ENCODE assay signal across 8 cellular contexts in genomic region chr19:23395041-23395721, GRCh38. TPM values are rescaled to one million over a fixed set of nuclear protein-coding genes. Genes with fewer than 3 reads are reported as not detected.
A peak's percentile ranks its signal among the peaks of the same experiment; 100 is the strongest.
DNase-seq lines count a peak whose midpoint lies in the region; ATAC-seq, FAIRE-seq and TF ChIP-seq lines count a peak whose summit lies in the region.

ZNF91 (minus strand) TSS chr19:23395471; CDS start chr19:23395354, 117 bp downstream.

- H3K27ac Mint-ChIP-seq in H9: peak within 1 kb of the TSS; percentile 99 to 100 (median 99)
- peak within 1 kb of the TSS; percentile 95 for H3K27ac Mint-ChIP-seq in activated naive CD8-positive, alpha-beta T cell treated with anti-CD3 and anti-CD28 coated beads, Interleukin-2, amount 50 U/mL, for 24 hours

- DNase-seq in H9 (peak; percentile 97), MM.1S (peak; percentile 82), SW 1271 (lab: John Stamatoyannopoulos, UW) (peak; percentile 94 to 97), cardiac muscle cell (ENCODE audit: low read depth in 1 of 2, low spot score in 1 of 2) (peak; percentile 97), tibial nerve (ENCODE audit: low spot score in 2 of 2) (peak; percentile 95 to 98)
- DNase-seq in activated naive CD8-positive, alpha-beta T cell treated with anti-CD3 and anti-CD28 coated beads, Interleukin-2, amount 50 U/mL, for 24 hours: peak; percentile 86

- H3K27ac ChIP-seq in H9 (ENCODE audit: insufficient read length, low read depth, low read length) (peak within 1 kb of the TSS; percentile 95), MM.1S (ENCODE audit: low read length) (peak within 1 kb of the TSS; percentile 29; the same call in 1 of the 2 replicates), cardiac muscle cell (peak within 1 kb of the TSS; percentile 99), parathyroid adenoma (peak within 1 kb of the TSS; percentile 94), tibial nerve (peak within 1 kb of the TSS; percentile 79 to 93 (median 90))

- H2AFZ ChIP-seq in H9 (ENCODE audit: low read length) (no peak within 1 kb of the TSS), MM.1S (ENCODE audit: low read length) (peak within 1 kb of the TSS; percentile 57), parathyroid adenoma (peak within 1 kb of the TSS; percentile 82)

- H3K9me3 ChIP-seq in H9 (ENCODE audit: control insufficient read depth, low read depth, low read length) (no peaks in the 10 kb centered on the region), MM.1S (replicated peaks; ENCODE audit: insufficient read depth, low read length) (no peaks in the 10 kb centered on the region), cardiac muscle cell (ENCODE audit: low read depth) (no peaks in the 10 kb centered on the region), parathyroid adenoma (ENCODE audit: control insufficient read depth, low read length) (no peaks in the 10 kb centered on the region), tibial nerve (no peaks in the 10 kb centered on the region)

- peak; percentile 99 for ATAC-seq in activated naive CD8-positive, alpha-beta T cell treated with anti-CD3 and anti-CD28 coated beads, Interleukin-2, amount 50 U/mL, for 24 hours

- peak within 1 kb of the TSS; percentile 97 for H2BK5ac ChIP-seq in H9 (ENCODE audit: insufficient read length, low read length)

- H2BK20ac ChIP-seq in H9 (ENCODE audit: low read depth, low read length, poor library complexity, severe bottlenecking): no peak within 1 kb of the TSS

- H3K27me3 ChIP-seq in H9 (ENCODE audit: insufficient read depth, low read length) (no peaks in the 10 kb centered on the region), MM.1S (replicated peaks; ENCODE audit: insufficient read depth, low read length) (no peaks in the 10 kb centered on the region), cardiac muscle cell (no peaks in the 10 kb centered on the region), parathyroid adenoma (ENCODE audit: control insufficient read depth, insufficient read depth, low read length) (no peaks in the 10 kb centered on the region), tibial nerve (no peaks in the 10 kb centered on the region)

- peak within 1 kb of the TSS; percentile 89 for H2BK12ac ChIP-seq in H9 (ENCODE audit: insufficient read length, low read depth, low read length)

- peak within 1 kb of the TSS; percentile 97 to 98 for H3K4me3 Mint-ChIP-seq in H9
- H3K4me3 Mint-ChIP-seq in activated naive CD8-positive, alpha-beta T cell treated with anti-CD3 and anti-CD28 coated beads, Interleukin-2, amount 50 U/mL, for 24 hours: peak within 1 kb of the TSS; percentile 95

- peak; percentile 6 to 94 for TF ChIP-seq EP300 in tibial nerve (IDR thresholded peaks at IDR 0.05)

- peak within 1 kb of the TSS; percentile 100 for H3K9ac ChIP-seq in H9 (ENCODE audit: extremely low read depth, insufficient read length, low read length)
- H3K9ac ChIP-seq in MM.1S (ENCODE audit: low read length): peak within 1 kb of the TSS; percentile 58; the same call in 1 of the 2 replicates
- peak within 1 kb of the TSS; percentile 90 for H3K9ac ChIP-seq in parathyroid adenoma

- H3K36me3 ChIP-seq in MM.1S (replicated peaks; ENCODE audit: insufficient read depth, low read length): no peaks in the 10 kb centered on the region
- no peaks in the 10 kb centered on the region for H3K36me3 ChIP-seq in cardiac muscle cell
- no peaks in the 10 kb centered on the region for H3K36me3 ChIP-seq in parathyroid adenoma (ENCODE audit: control insufficient read depth, insufficient read depth, low read length)
- H3K36me3 ChIP-seq in tibial nerve: peaks cover 0 to 8% (median 0%) of the 10 kb centered on the region in 3 donors

- no peak within 1 kb of the TSS for H4K91ac ChIP-seq in H9 (ENCODE audit: insufficient read length, low read depth, low read length)

- no peaks in the 10 kb centered on the region for H3K9me2 ChIP-seq in MM.1S (replicated peaks; ENCODE audit: insufficient read depth, low read length)

- no peaks in the 10 kb centered on the region for H3K27me3 Mint-ChIP-seq in H9 (ENCODE audit: low read depth)
- no peaks in the 10 kb centered on the region for H3K27me3 Mint-ChIP-seq in activated naive CD8-positive, alpha-beta T cell treated with anti-CD3 and anti-CD28 coated beads, Interleukin-2, amount 50 U/mL, for 24 hours

- no peak within 1 kb of the TSS for H3T11ph ChIP-seq in H9 (ENCODE audit: low read length)

- TF ChIP-seq CTCF in H9 (conservative IDR thresholded peaks at IDR 0.05): no peak
- no peak for TF ChIP-seq CTCF in MM.1S (IDR thresholded peaks at IDR 0.05; ENCODE audit: low read length)
- TF ChIP-seq CTCF in cardiac muscle cell (IDR thresholded peaks at IDR 0.05; ENCODE audit: low read depth, low read length): no peak
- no peak for TF ChIP-seq CTCF in parathyroid adenoma (IDR thresholded peaks at IDR 0.05)
- peak in 1 of 5 experiments; percentile 24 for TF ChIP-seq CTCF in tibial nerve (IDR thresholded peaks at IDR 0.05)

- peak within 1 kb of the TSS; percentile 99 for H3K18ac ChIP-seq in H9 (ENCODE audit: insufficient read length, low read depth, low read length)

- peak within 1 kb of the TSS; percentile 65 for H3K4me2 ChIP-seq in H9 (ENCODE audit: insufficient read depth, insufficient read length, low read length)
- H3K4me2 ChIP-seq in MM.1S (ENCODE audit: low read depth, low read length): peak within 1 kb of the TSS; percentile 50; the same call in 1 of the 2 replicates
- H3K4me2 ChIP-seq in parathyroid adenoma (ENCODE audit: low read length): peak within 1 kb of the TSS; percentile 86

- TF ChIP-seq POLR2A in tibial nerve (IDR thresholded peaks at IDR 0.05): peak; percentile 65 to 89

- peak within 1 kb of the TSS; percentile 96 for H4K5ac ChIP-seq in H9 (ENCODE audit: insufficient read length, low read depth, low read length)

- peaks cover 18 to 19% of the 10 kb centered on the region in 2 experiments for H3K4me1 Mint-ChIP-seq in H9
- H3K4me1 Mint-ChIP-seq in activated naive CD8-positive, alpha-beta T cell treated with anti-CD3 and anti-CD28 coated beads, Interleukin-2, amount 50 U/mL, for 24 hours: peaks cover 34% of the 10 kb centered on the region

- no peak within 1 kb of the TSS for H3K23ac ChIP-seq in H9 (ENCODE audit: insufficient read length, low read depth, low read length)

- no peak within 1 kb of the TSS for H2AK5ac ChIP-seq in H9 (ENCODE audit: insufficient read length, low read length)

- peaks cover 26 to 35% (median 32%) of the 10 kb centered on the region in 3 experiments for H3K36me3 Mint-ChIP-seq in H9 (ENCODE audit: insufficient read depth in 1 of 3, low read depth in 3 of 3)
- peaks cover 31% of the 10 kb centered on the region for H3K36me3 Mint-ChIP-seq in activated naive CD8-positive, alpha-beta T cell treated with anti-CD3 and anti-CD28 coated beads, Interleukin-2, amount 50 U/mL, for 24 hours (ENCODE audit: low read depth)

- H3K4me1 ChIP-seq in H9 (ENCODE audit: insufficient read depth, low read length) (no peaks in the 10 kb centered on the region), MM.1S (ENCODE audit: low read length) (no peaks in the 10 kb centered on the region), cardiac muscle cell (ENCODE audit: low read depth) (peaks cover 17% of the 10 kb centered on the region), parathyroid adenoma (peaks cover 15% of the 10 kb centered on the region), tibial nerve (peaks cover 0 to 40% (median 22%) of the 10 kb centered on the region in 4 donors)

- peak within 1 kb of the TSS; percentile 90 for H2BK120ac ChIP-seq in H9 (ENCODE audit: low read depth, low read length, poor library complexity, severe bottlenecking)

- H3K14ac ChIP-seq in H9 (ENCODE audit: insufficient read depth, low read length): peak within 1 kb of the TSS; percentile 100

- H3K4me3 ChIP-seq in MM.1S (ENCODE audit: low read length) (peak within 1 kb of the TSS; percentile 54), cardiac muscle cell (peak within 1 kb of the TSS; percentile 84), parathyroid adenoma (ENCODE audit: low read depth, low read length) (peak within 1 kb of the TSS; percentile 96), tibial nerve (peak within 1 kb of the TSS; percentile 66 to 87 (median 71))

- H3K9me3 Mint-ChIP-seq in H9: no peaks in the 10 kb centered on the region; a peak in 1 of 5 replicates
- H3K9me3 Mint-ChIP-seq in activated naive CD8-positive, alpha-beta T cell treated with anti-CD3 and anti-CD28 coated beads, Interleukin-2, amount 50 U/mL, for 24 hours: peaks cover 11% of the 10 kb centered on the region

- peak; percentile 98 for FAIRE-seq in G401.6 (lab: Jason Lieb, UNC)

- peak within 1 kb of the TSS; percentile 89 for H4K8ac ChIP-seq in H9 (replicated peaks; ENCODE audit: insufficient read length, low read depth, low read length)

- H3K23me2 ChIP-seq in H9 (ENCODE audit: insufficient read length, low read depth, low read length, poor library complexity, severe bottlenecking): peaks cover 3% of the 10 kb centered on the region

- H3K4ac ChIP-seq in H9 (ENCODE audit: low read depth, low read length): no peak within 1 kb of the TSS; the same call in 1 of the 2 replicates

- H3K79me2 ChIP-seq in H9 (ENCODE audit: insufficient read depth, low read length) (peaks cover 2% of the 10 kb centered on the region; the same call in 1 of the 2 replicates), MM.1S (ENCODE audit: low read length) (no peaks in the 10 kb centered on the region), parathyroid adenoma (peaks cover 22% of the 10 kb centered on the region)

- no peak within 1 kb of the TSS for H2BK15ac ChIP-seq in H9 (ENCODE audit: low read depth, low read length)

- WGBS in H9 (ENCODE audit: extremely low coverage, insufficient read length, low lambda C conversion rate): no CpG with 5 or more reads among the region's 32 CpGs
- whole genome bisulfite sequencing in tibial nerve, 2 donors: 0% methylated on average over 11 to 13 of the region's 32 CpGs

- peak within 1 kb of the TSS; percentile 96 for H3K56ac ChIP-seq in H9 (ENCODE audit: insufficient read length, low read depth, low read length)

- H4K20me1 ChIP-seq in H9 (ENCODE audit: control insufficient read depth, insufficient read depth, insufficient read length) (no peaks in the 10 kb centered on the region), MM.1S (ENCODE audit: insufficient read depth, low read length) (no peaks in the 10 kb centered on the region)

- no peaks in the 10 kb centered on the region for H3K79me1 ChIP-seq in H9 (ENCODE audit: insufficient read depth, low read depth, low read length, poor library complexity, severe bottlenecking)

- H3F3A ChIP-seq in MM.1S (ENCODE audit: insufficient read depth, low read length): no peaks in the 10 kb centered on the region

RNA-seq across cellular contexts. Expression of gene ZNF91, which starts in this region (rescaled TPM):
- total RNA-seq in H9 (2021) (41.5 and 43.5 TPM in 2 replicates), cardiac muscle cell (52.6 and 78.7 TPM in 2 replicates), tibial nerve (10 to 100 TPM; 63.5 to 83.1 (median 81.7) TPM)
- 30.1 and 49.5 TPM in 2 replicates for polyA plus RNA-seq in cardiac muscle cell

Comparison
In these comparisons a context has a peak if more than half of its experiments do, and no peak if none do; other contexts are left out.
1. Peak in every context shown above with its lines: DNase-seq, ATAC-seq, H3K4me3 ChIP-seq and H3K27ac ChIP-seq.
2. H3K27ac ChIP-seq: peak in every context shown above with its lines; median percentile 99 in cardiac muscle cell; 95 in H9; 94 in parathyroid adenoma; 90 in tibial nerve; 29 in MM.1S.